Comparison of ENCODE assay signal across 21 cellular contexts in the genomic region with DNA sequence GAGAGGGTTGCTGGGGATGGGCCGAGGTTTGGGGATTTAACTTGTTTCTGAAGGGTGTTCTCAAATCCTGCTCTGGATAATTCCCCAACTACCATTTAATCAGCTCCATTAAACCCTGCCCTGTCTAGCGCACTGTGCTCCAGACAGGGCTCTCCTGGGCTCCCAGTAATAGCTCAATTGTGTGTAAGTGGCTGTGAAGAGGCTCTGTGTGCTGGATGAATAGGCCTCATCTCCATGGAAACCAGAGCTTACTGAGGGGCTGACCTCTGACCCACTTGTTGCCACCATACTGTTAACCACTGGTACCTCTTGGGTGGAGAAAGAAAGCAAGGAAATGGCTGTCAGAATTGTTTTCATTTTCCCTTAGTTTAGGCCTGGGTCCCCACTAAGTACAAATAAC.
DNase-seq lines count a peak whose midpoint lies in the region; ATAC-seq, FAIRE-seq and TF ChIP-seq lines count a peak whose summit lies in the region.
"Had no signal": no experiment of that assay in that cellular context is flagged by ENCODE, and none has a peak within 500 bp of the region (broad histone marks: within the 10 kb centered on the region; RNA-seq: fewer than 3 reads in every experiment).

No MANE protein-coding gene starts in this region.

- no peaks in the 10 kb centered on the region for H3K9me3 Mint-ChIP-seq in T-cell
- H3K9me3 Mint-ChIP-seq: activated CD4-positive, alpha-beta T cell treated with anti-CD3 and anti-CD28 coated beads, Interleukin-2, amount 10 ng/mL, durations not matched to agents 7 days and 5 days; activated naive CD8-positive, alpha-beta T cell treated with anti-CD3 and anti-CD28 coated beads, Interleukin-2, amount 50 U/mL, for 24 hours; activated T-cell treated with anti-CD3 and anti-CD28 coated beads, Interleukin-2, amount 50 U/mL, for 4 hours; central memory CD8-positive, alpha-beta T cell had no signal

- POLR2A ChIA-PET in HEK293 (lab: Yijun Ruan, JAX) (no interaction called here), K562 (lab: Yijun Ruan, JAX) (interaction anchor here (0.6 kb wide), 2 partner anchors 33 to 265 kb away, joined by 3 read pairs; no protein-coding TSS in a partner anchor), T-cell (lab: Charles Lee) (no interaction called here)

- no TSS peak for BruUV-seq in K562 (replicated peaks; lab: Mats Ljungman, UMichigan)

- no peaks in the 10 kb centered on the region for H3K9me3 ChIP-seq in HEK293 (ENCODE audit: control insufficient read depth, insufficient read depth, low read depth, low read length)
- H3K9me3 ChIP-seq in K562 (replicated peaks; ENCODE audit: control insufficient read depth, insufficient read depth, low read depth, low read length): no peaks in the 10 kb centered on the region
- no peaks in the 10 kb centered on the region for H3K9me3 ChIP-seq in neural cell (ENCODE audit: low read length)
- no peaks in the 10 kb centered on the region for H3K9me3 ChIP-seq in right lobe of liver
- H3K9me3 ChIP-seq: tibial nerve had no signal

- FAIRE-seq in K562 (lab: Jason Lieb, UNC): no peak
- FAIRE-seq: endothelial cell of umbilical vein, H54 had no signal

- intact Hi-C loops in K562 (cut with micrococcal nuclease) (no loop called here), right lobe of liver (cut with DNase I) (no loop called here)

- no peak overlapping the region for H3K4me3 Mint-ChIP-seq in T-cell
- H3K4me3 Mint-ChIP-seq: activated CD4-positive, alpha-beta T cell treated with anti-CD3 and anti-CD28 coated beads, Interleukin-2, amount 10 ng/mL, durations not matched to agents 7 days and 5 days; activated naive CD8-positive, alpha-beta T cell treated with anti-CD3 and anti-CD28 coated beads, Interleukin-2, amount 50 U/mL, for 24 hours; activated T-cell treated with anti-CD3 and anti-CD28 coated beads, Interleukin-2, amount 50 U/mL, for 4 hours; B cell; central memory CD8-positive, alpha-beta T cell; naive thymus-derived CD4-positive, alpha-beta T cell had no signal

- peaks cover 20 to 52% of the 10 kb centered on the region in 2 experiments for H3K27me3 ChIP-seq in K562 (ENCODE audit: control insufficient read depth in 2 of 2, insufficient read depth in 2 of 2, low read length in 2 of 2)
- H3K27me3 ChIP-seq in neural cell (ENCODE audit: insufficient read depth, low read depth, low read length): no peaks in the 10 kb centered on the region
- H3K27me3 ChIP-seq in right lobe of liver: no peaks in the 10 kb centered on the region
- H3K27me3 ChIP-seq: tibial nerve had no signal

- H3K9ac ChIP-seq in K562 (ENCODE audit: insufficient read depth in 1 of 2, low read depth in 2 of 2, low read length in 2 of 2) (no peak overlapping the region), neural cell (ENCODE audit: low read length) (no peak overlapping the region)

- H3K79me2 ChIP-seq in K562 (ENCODE audit: control insufficient read depth, insufficient read depth, low read length): no peaks in the 10 kb centered on the region
- peaks cover 7% of the 10 kb centered on the region for H3K79me2 ChIP-seq in neural cell (replicated peaks; ENCODE audit: insufficient read depth, low read length)

- CTCF ChIA-PET in HEK293 (lab: Yijun Ruan, JAX): interaction anchor here (0.7 kb wide), 2 partner anchors 8 to 64 kb away, joined by 3 read pairs; no protein-coding TSS in a partner anchor
- CTCF ChIA-PET in K562 (lab: Yijun Ruan, JAX; ENCODE audit: low intra/inter-chr PET ratio): no interaction called here
- CTCF ChIA-PET in T-cell (lab: Charles Lee): no interaction called here

- H3K36me3 ChIP-seq in HEK293 (ENCODE audit: control insufficient read depth in 2 of 2, insufficient read depth in 1 of 2, low read length in 2 of 2) (no peaks in the 10 kb centered on the region), K562 (ENCODE audit: control insufficient read depth, insufficient read depth, low read length) (no peaks in the 10 kb centered on the region), neural cell (ENCODE audit: insufficient read depth, low read length) (no peaks in the 10 kb centered on the region), right lobe of liver (no peaks in the 10 kb centered on the region)
- H3K36me3 ChIP-seq: tibial nerve had no signal

- no peak overlapping the region for H3K4me3 ChIP-seq in HEK293 (ENCODE audit: low read depth, low read length)
- no peak overlapping the region for H3K4me3 ChIP-seq in K562
- H3K4me3 ChIP-seq in neural cell (ENCODE audit: low read length): peak overlapping the region; percentile 18
- no peak overlapping the region for H3K4me3 ChIP-seq in right lobe of liver
- H3K4me3 ChIP-seq: tibial nerve had no signal

- no peak for ATAC-seq in K562
- no peak for ATAC-seq in right lobe of liver
- ATAC-seq in T-cell (replicated peaks in 1 of 4): no peak
- ATAC-seq in HG03139 (IDR thresholded peaks at IDR 0.05; ENCODE audit: unreplicated experiment): no peak
- ATAC-seq: activated naive CD8-positive, alpha-beta T cell treated with anti-CD3 and anti-CD28 coated beads, Interleukin-2, amount 50 U/mL, for 24 hours; activated T-cell treated with anti-CD3 and anti-CD28 coated beads, Interleukin-2, amount 50 U/mL, for 4 hours; naive thymus-derived CD4-positive, alpha-beta T cell had no signal

- TF ChIP-seq EP300 in K562 (IDR thresholded peaks at IDR 0.05; ENCODE audit: low read length) (no peak), neural cell (conservative IDR thresholded peaks at IDR 0.05; ENCODE audit: poor library complexity, severe bottlenecking) (no peak)

- H3K27me3 Mint-ChIP-seq in T-cell: peaks cover 33 to 34% of the 10 kb centered on the region in 2 donors

- H3K9me1 ChIP-seq in K562 (ENCODE audit: control insufficient read depth, insufficient read depth, low read length): no peaks in the 10 kb centered on the region

- no peak overlapping the region for H3K4me2 ChIP-seq in K562 (ENCODE audit: insufficient read depth, low read length)
- no peak overlapping the region for H3K4me2 ChIP-seq in neural cell (ENCODE audit: low read length)

- no peaks in the 10 kb centered on the region for H3K36me3 Mint-ChIP-seq in T-cell
- H3K36me3 Mint-ChIP-seq: naive thymus-derived CD4-positive, alpha-beta T cell had no signal

- H3K9me2 ChIP-seq in neural cell (ENCODE audit: insufficient read depth, low read length): no peaks in the 10 kb centered on the region

- in situ Hi-C loops in K562 (cut with MboI): no loop called here

- 0% methylated on average over 2 of the region's 2 CpGs for WGBS in K562 (ENCODE audit: insufficient coverage, low coverage, missing lambda C conversion rate)
- 75% methylated on average over 1 of the region's 2 CpGs for WGBS in right lobe of liver (ENCODE audit: insufficient coverage, low coverage, low lambda C conversion rate, missing lambda C conversion rate)

- peak; percentile 44 for DNase-seq in NCI-H2107 treated with DMSO at 0.1 percent for 48 hours (lab: John Stamatoyannopoulos, UW; ENCODE audit: unreplicated experiment)
- DNase-seq in K562 (ENCODE audit: extremely low read depth in 1 of 4, low spot score in 3 of 4): no peak
- DNase-seq in right lobe of liver: no peak
- DNase-seq in HUDEP-2 (lab: John Stamatoyannopoulos, UW; ENCODE audit: unreplicated experiment in 76 of 76): no peak
- no peak for DNase-seq in T-cell
- DNase-seq: activated CD4-positive, alpha-beta T cell treated with anti-CD3 and anti-CD28 coated beads, Interleukin-2, amount 10 ng/mL, durations not matched to agents 7 days and 5 days; activated naive CD8-positive, alpha-beta T cell treated with anti-CD3 and anti-CD28 coated beads, Interleukin-2, amount 50 U/mL, for 24 hours; activated T-cell treated with anti-CD3 and anti-CD28 coated beads, Interleukin-2, amount 50 U/mL, for 4 hours; glutamatergic neuron; naive thymus-derived CD4-positive, alpha-beta T cell; NCI-H526 treated with DMSO at 0.1 percent for 48 hours; stimulated activated CD4-positive, alpha-beta T cell treated with anti-CD3 and anti-CD28 coated beads, Interleukin-4, amount 100 ng/mL, for 1 hour had no signal

- TF ChIP-seq POLR2A in K562 (conservative IDR thresholded peaks at IDR 0.05): no peak
- no peak for TF ChIP-seq POLR2A in right lobe of liver (IDR thresholded peaks at IDR 0.05)

- peaks cover 0 to 12% (median 0%) of the 10 kb centered on the region in 3 donors for H3K4me1 Mint-ChIP-seq in T-cell
- H3K4me1 Mint-ChIP-seq: activated CD4-positive, alpha-beta T cell treated with anti-CD3 and anti-CD28 coated beads, Interleukin-2, amount 10 ng/mL, durations not matched to agents 7 days and 5 days; activated naive CD8-positive, alpha-beta T cell treated with anti-CD3 and anti-CD28 coated beads, Interleukin-2, amount 50 U/mL, for 24 hours; B cell; central memory CD8-positive, alpha-beta T cell had no signal

- H4K20me1 ChIP-seq in K562 (replicated peaks; ENCODE audit: control insufficient read depth, insufficient read depth, low read length): no peaks in the 10 kb centered on the region; the same call in 1 of the 2 replicates
- H4K20me1 ChIP-seq in neural cell (ENCODE audit: insufficient read depth): no peaks in the 10 kb centered on the region

- H3F3A ChIP-seq in neural cell (ENCODE audit: insufficient read depth, low read length, poor library complexity, severe bottlenecking): no peaks in the 10 kb centered on the region

- H3K4me1 ChIP-seq in HEK293 (ENCODE audit: control insufficient read depth, insufficient read depth, low read length): no peaks in the 10 kb centered on the region
- H3K4me1 ChIP-seq in K562 (replicated peaks in 1 of 2; ENCODE audit: control insufficient read depth in 2 of 2, insufficient read depth in 2 of 2, low read length in 2 of 2): no peaks in the 10 kb centered on the region
- H3K4me1 ChIP-seq in right lobe of liver: peaks cover 0 to 4% (median 0%) of the 10 kb centered on the region in 4 donors

- TF ChIP-seq RAD21 in K562 (CRISPR knock-in tag; conservative IDR thresholded peaks at IDR 0.05 in 1 of 2, IDR thresholded peaks at IDR 0.05 in 1 of 2): no peak
- no peak for TF ChIP-seq RAD21 in neural cell (conservative IDR thresholded peaks at IDR 0.05)

- no peak for TF ChIP-seq CTCF in HEK293 (tag by site-specific recombination; IDR thresholded peaks at IDR 0.05)
- no peak for TF ChIP-seq CTCF in K562 (IDR thresholded peaks at IDR 0.05 in 2 of 3, conservative IDR thresholded peaks at IDR 0.05 in 1 of 3; ENCODE audit: insufficient read depth in 2 of 3, low read depth in 1 of 3, low read length in 3 of 3)
- TF ChIP-seq CTCF in neural cell (IDR thresholded peaks at IDR 0.05; ENCODE audit: poor library complexity, severe bottlenecking): no peak
- no peak for TF ChIP-seq CTCF in right lobe of liver (IDR thresholded peaks at IDR 0.05)

- H3K27ac ChIP-seq in HEK293 (ENCODE audit: extremely low read depth, low read depth, low read length) (no peak overlapping the region), K562 (ENCODE audit: extremely low read depth, low read depth, low read length) (no peak overlapping the region), neural cell (ENCODE audit: low read length) (peak overlapping the region; percentile 36), right lobe of liver (no peak overlapping the region)
- H3K27ac ChIP-seq: RWPE1, tibial nerve had no signal

- no peak overlapping the region for H2AFZ ChIP-seq in K562 (ENCODE audit: low read depth, low read length)
- H2AFZ ChIP-seq in neural cell (ENCODE audit: low read depth, low read length): no peak overlapping the region

- H3K27ac Mint-ChIP-seq in T-cell: no peak overlapping the region
- H3K27ac Mint-ChIP-seq: activated CD4-positive, alpha-beta T cell treated with anti-CD3 and anti-CD28 coated beads, Interleukin-2, amount 10 ng/mL, durations not matched to agents 7 days and 5 days; activated naive CD8-positive, alpha-beta T cell treated with anti-CD3 and anti-CD28 coated beads, Interleukin-2, amount 50 U/mL, for 24 hours; B cell; naive thymus-derived CD4-positive, alpha-beta T cell had no signal
